ENCODE assay signal across 1 cellular context in genomic region chr7:91353923-91354322, GRCh38.
TF ChIP-seq lines count a peak whose summit lies in the region.

No MANE protein-coding gene starts in this region.

TF ChIP-seq in WTC11, 78 proteins besides CTCF, POLR2A, EP300 and RAD21 (continued from another document):
- TF ChIP-seq, protein P1, sequence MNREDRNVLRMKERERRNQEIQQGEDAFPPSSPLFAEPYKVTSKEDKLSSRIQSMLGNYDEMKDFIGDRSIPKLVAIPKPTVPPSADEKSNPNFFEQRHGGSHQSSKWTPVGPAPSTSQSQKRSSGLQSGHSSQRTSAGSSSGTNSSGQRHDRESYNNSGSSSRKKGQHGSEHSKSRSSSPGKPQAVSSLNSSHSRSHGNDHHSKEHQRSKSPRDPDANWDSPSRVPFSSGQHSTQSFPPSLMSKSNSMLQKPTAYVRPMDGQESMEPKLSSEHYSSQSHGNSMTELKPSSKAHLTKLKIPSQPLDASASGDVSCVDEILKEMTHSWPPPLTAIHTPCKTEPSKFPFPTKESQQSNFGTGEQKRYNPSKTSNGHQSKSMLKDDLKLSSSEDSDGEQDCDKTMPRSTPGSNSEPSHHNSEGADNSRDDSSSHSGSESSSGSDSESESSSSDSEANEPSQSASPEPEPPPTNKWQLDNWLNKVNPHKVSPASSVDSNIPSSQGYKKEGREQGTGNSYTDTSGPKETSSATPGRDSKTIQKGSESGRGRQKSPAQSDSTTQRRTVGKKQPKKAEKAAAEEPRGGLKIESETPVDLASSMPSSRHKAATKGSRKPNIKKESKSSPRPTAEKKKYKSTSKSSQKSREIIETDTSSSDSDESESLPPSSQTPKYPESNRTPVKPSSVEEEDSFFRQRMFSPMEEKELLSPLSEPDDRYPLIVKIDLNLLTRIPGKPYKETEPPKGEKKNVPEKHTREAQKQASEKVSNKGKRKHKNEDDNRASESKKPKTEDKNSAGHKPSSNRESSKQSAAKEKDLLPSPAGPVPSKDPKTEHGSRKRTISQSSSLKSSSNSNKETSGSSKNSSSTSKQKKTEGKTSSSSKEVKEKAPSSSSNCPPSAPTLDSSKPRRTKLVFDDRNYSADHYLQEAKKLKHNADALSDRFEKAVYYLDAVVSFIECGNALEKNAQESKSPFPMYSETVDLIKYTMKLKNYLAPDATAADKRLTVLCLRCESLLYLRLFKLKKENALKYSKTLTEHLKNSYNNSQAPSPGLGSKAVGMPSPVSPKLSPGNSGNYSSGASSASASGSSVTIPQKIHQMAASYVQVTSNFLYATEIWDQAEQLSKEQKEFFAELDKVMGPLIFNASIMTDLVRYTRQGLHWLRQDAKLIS (CRISPR knock-in tag; IDR thresholded peaks at IDR 0.05; ENCODE audit: borderline replicate concordance) = no peak
- TF ChIP-seq ZNF263 (CRISPR knock-in tag; IDR thresholded peaks at IDR 0.05; ENCODE audit: low read depth) (no peak), ZNF281 (CRISPR knock-in tag; IDR thresholded peaks at IDR 0.05) (no peak), ZNF512 (CRISPR knock-in tag; IDR thresholded peaks at IDR 0.05; ENCODE audit: borderline replicate concordance) (no peak)
